1 cellular context compared by ENCODE assay signal in the genomic region with DNA sequence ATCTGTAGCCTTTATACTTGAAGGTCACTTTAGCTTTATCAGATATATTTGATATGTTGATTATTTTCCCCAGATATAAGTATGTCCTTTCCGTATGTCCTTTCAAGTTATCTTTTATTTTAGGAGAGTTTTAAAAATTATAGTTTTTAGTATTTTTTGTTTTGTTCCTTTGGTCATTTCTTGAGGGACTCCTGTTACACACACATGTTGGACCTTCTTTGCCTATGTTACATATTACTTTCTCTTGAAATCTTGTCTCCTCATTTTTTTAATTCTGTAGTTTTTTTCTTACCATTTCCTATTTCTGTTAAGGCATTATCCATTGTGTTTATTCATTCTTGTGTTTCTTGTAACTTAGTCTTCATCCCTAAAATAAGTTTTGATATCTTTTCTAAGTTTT.
TF ChIP-seq lines count a peak whose summit lies in the region.

No MANE protein-coding gene starts in this region.

TF ChIP-seq in GM12878, 131 proteins besides CTCF, POLR2A, EP300 and RAD21:
- TF ChIP-seq IRF4 (IDR thresholded peaks at IDR 0.05; ENCODE audit: low read depth, low read length) (no peak), POLR2AphosphoS2 (IDR thresholded peaks at IDR 0.05; ENCODE audit: low read depth, low read length) (no peak), KAT2A (conservative IDR thresholded peaks at IDR 0.05; ENCODE audit: control insufficient read depth, low read depth, low read length) (no peak), MYC (IDR thresholded peaks at IDR 0.05; ENCODE audit: insufficient read depth, insufficient read length, insufficient replicate concordance, low read length, severe bottlenecking) (no peak), NR2C2 (IDR thresholded peaks at IDR 0.05; ENCODE audit: borderline replicate concordance, control insufficient read depth, insufficient read length, low read depth) (no peak), RAD51 (IDR thresholded peaks at IDR 0.05) (no peak), LARP7 (IDR thresholded peaks at IDR 0.05) (no peak), JUNB (IDR thresholded peaks at IDR 0.05) (no peak), TCF12 (IDR thresholded peaks at IDR 0.05; ENCODE audit: low read depth, low read length) (no peak), CBX5 (IDR thresholded peaks at IDR 0.05; ENCODE audit: low read depth) (0 out of 2 replicates have a peak, but pooled peaks have one; percentile 41), ZNF622 (IDR thresholded peaks at IDR 0.05) (no peak), NBN (IDR thresholded peaks at IDR 0.05) (no peak), SUPT20H (IDR thresholded peaks at IDR 0.05; ENCODE audit: borderline replicate concordance, control insufficient read depth, low read depth, low read length) (no peak)
- TF ChIP-seq, protein P1, sequence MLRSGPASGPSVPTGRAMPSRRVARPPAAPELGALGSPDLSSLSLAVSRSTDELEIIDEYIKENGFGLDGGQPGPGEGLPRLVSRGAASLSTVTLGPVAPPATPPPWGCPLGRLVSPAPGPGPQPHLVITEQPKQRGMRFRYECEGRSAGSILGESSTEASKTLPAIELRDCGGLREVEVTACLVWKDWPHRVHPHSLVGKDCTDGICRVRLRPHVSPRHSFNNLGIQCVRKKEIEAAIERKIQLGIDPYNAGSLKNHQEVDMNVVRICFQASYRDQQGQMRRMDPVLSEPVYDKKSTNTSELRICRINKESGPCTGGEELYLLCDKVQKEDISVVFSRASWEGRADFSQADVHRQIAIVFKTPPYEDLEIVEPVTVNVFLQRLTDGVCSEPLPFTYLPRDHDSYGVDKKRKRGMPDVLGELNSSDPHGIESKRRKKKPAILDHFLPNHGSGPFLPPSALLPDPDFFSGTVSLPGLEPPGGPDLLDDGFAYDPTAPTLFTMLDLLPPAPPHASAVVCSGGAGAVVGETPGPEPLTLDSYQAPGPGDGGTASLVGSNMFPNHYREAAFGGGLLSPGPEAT (IDR thresholded peaks at IDR 0.05; ENCODE audit: low read depth): 0 out of 2 replicates have a peak, but pooled peaks have one; percentile 25
- TF ChIP-seq, protein P2, sequence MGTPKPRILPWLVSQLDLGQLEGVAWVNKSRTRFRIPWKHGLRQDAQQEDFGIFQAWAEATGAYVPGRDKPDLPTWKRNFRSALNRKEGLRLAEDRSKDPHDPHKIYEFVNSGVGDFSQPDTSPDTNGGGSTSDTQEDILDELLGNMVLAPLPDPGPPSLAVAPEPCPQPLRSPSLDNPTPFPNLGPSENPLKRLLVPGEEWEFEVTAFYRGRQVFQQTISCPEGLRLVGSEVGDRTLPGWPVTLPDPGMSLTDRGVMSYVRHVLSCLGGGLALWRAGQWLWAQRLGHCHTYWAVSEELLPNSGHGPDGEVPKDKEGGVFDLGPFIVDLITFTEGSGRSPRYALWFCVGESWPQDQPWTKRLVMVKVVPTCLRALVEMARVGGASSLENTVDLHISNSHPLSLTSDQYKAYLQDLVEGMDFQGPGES (IDR thresholded peaks at IDR 0.05): no peak
- TF ChIP-seq, protein P3, sequence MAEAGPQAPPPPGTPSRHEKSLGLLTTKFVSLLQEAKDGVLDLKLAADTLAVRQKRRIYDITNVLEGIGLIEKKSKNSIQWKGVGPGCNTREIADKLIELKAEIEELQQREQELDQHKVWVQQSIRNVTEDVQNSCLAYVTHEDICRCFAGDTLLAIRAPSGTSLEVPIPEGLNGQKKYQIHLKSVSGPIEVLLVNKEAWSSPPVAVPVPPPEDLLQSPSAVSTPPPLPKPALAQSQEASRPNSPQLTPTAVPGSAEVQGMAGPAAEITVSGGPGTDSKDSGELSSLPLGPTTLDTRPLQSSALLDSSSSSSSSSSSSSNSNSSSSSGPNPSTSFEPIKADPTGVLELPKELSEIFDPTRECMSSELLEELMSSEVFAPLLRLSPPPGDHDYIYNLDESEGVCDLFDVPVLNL (IDR thresholded peaks at IDR 0.05; ENCODE audit: low read depth, low read length): no peak
- TF ChIP-seq, protein P4, sequence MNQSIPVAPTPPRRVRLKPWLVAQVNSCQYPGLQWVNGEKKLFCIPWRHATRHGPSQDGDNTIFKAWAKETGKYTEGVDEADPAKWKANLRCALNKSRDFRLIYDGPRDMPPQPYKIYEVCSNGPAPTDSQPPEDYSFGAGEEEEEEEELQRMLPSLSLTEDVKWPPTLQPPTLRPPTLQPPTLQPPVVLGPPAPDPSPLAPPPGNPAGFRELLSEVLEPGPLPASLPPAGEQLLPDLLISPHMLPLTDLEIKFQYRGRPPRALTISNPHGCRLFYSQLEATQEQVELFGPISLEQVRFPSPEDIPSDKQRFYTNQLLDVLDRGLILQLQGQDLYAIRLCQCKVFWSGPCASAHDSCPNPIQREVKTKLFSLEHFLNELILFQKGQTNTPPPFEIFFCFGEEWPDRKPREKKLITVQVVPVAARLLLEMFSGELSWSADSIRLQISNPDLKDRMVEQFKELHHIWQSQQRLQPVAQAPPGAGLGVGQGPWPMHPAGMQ (IDR thresholded peaks at IDR 0.05; ENCODE audit: borderline replicate concordance): no peak
